Comparison of ENCODE assay signal across 8 cellular contexts in genomic region chr14:34460841-34461240, GRCh38. TPM values are rescaled to one million over a fixed set of nuclear protein-coding genes. Genes with fewer than 3 reads are reported as not detected.
DNase-seq lines count a peak whose midpoint lies in the region; ATAC-seq and TF ChIP-seq lines count a peak whose summit lies in the region.

No MANE protein-coding gene starts in this region.

- peak overlapping the region; percentile 87 for H3K9ac ChIP-seq in OCI-LY1 (ENCODE audit: low read length)
- H3K9ac ChIP-seq in endocrine pancreas (ENCODE audit: control insufficient read depth, insufficient read depth, low read length), result no peak overlapping the region

- CTCF ChIA-PET in Calu3 (lab: Charles Lee), result interaction anchor here (0.6 to 1.3 kb wide), 3 partner anchors 36 to 135 kb away, joined by 5 to 6 read pairs (median 5); no protein-coding TSS in a partner anchor

- no peaks in the 10 kb centered on the region for H3K9me3 ChIP-seq in OCI-LY1 (ENCODE audit: low read length)
- H3K9me3 ChIP-seq in endocrine pancreas (ENCODE audit: control insufficient read depth, low read length), result no peaks in the 10 kb centered on the region

- no peak overlapping the region for H2AFZ ChIP-seq in OCI-LY1 (ENCODE audit: low read length)

- H4K20me1 ChIP-seq in OCI-LY1 (ENCODE audit: insufficient read depth, low read length), result no peaks in the 10 kb centered on the region

- TF ChIP-seq CTCF in Calu3 (IDR thresholded peaks at IDR 0.05; ENCODE audit: unreplicated experiment) (no peak), OCI-LY1 (IDR thresholded peaks at IDR 0.05; ENCODE audit: low read length) (no peak)

- H3K4me3 Mint-ChIP-seq in Calu3 (ENCODE audit: low read depth, unreplicated experiment), result peak overlapping the region; percentile 82

- no peaks in the 10 kb centered on the region for H3F3A ChIP-seq in OCI-LY1 (ENCODE audit: insufficient read depth, low read length)

- H3K36me3 ChIP-seq in OCI-LY1 (ENCODE audit: insufficient read depth, low read length) (peaks cover 10% of the 10 kb centered on the region), endocrine pancreas (ENCODE audit: control insufficient read depth, insufficient read depth, low read length) (no peaks in the 10 kb centered on the region)

- peaks cover 21% of the 10 kb centered on the region for H3K4me1 ChIP-seq in OCI-LY1 (ENCODE audit: insufficient read depth, low read length, severe bottlenecking)
- peaks cover 15% of the 10 kb centered on the region for H3K4me1 ChIP-seq in endocrine pancreas (ENCODE audit: control insufficient read depth, insufficient read depth, low read length)

- no peaks in the 10 kb centered on the region for H3K27me3 Mint-ChIP-seq in Calu3 (ENCODE audit: unreplicated experiment)

- peaks cover 31% of the 10 kb centered on the region for H3K36me3 Mint-ChIP-seq in Calu3 (ENCODE audit: insufficient read depth, unreplicated experiment)

- H3K27me3 ChIP-seq in OCI-LY1 (ENCODE audit: insufficient read depth, low read length) (no peaks in the 10 kb centered on the region), endocrine pancreas (ENCODE audit: control insufficient read depth, insufficient read depth, low read length) (no peaks in the 10 kb centered on the region)

- intact Hi-C loops in Calu3 (cut with micrococcal nuclease; ENCODE audit: unreplicated experiment), result loop anchor here (2.0 to 5.0 kb wide), 2 partner anchors 36 to 130 kb away; no protein-coding TSS in a partner anchor
- intact Hi-C loops in head of caudate nucleus (cut with DNase I), result loop anchor here (5.0 to 10.0 kb wide), 2 partner anchors 76 to 164 kb away; partner anchors contain the start of gene EAPP

- peak overlapping the region; percentile 78 for H3K27ac Mint-ChIP-seq in Calu3 (ENCODE audit: unreplicated experiment)

- no peak overlapping the region for H3K27ac ChIP-seq in OCI-LY1 (ENCODE audit: low read depth, low read length, poor library complexity, severe bottlenecking)

- H3K4me2 ChIP-seq in OCI-LY1 (ENCODE audit: low read length), result peak overlapping the region; percentile 93

- peaks cover 32% of the 10 kb centered on the region for H3K79me2 ChIP-seq in OCI-LY1 (ENCODE audit: insufficient read depth, low read length)

- H3K4me3 ChIP-seq in OCI-LY1 (ENCODE audit: low read depth, low read length, poor library complexity, severe bottlenecking), result peak overlapping the region; percentile 92
- peak overlapping the region; percentile 81 for H3K4me3 ChIP-seq in endocrine pancreas (ENCODE audit: control insufficient read depth, insufficient read depth, low read length)

- BruUV-seq in Calu3 (replicated peaks; lab: Mats Ljungman, UMichigan), result no TSS peak

- H3K4me1 Mint-ChIP-seq in Calu3 (ENCODE audit: low read depth, unreplicated experiment), result no peaks in the 10 kb centered on the region

- no peak for DNase-seq in Calu3
- DNase-seq in non-pigmented ciliary epithelial cell (ENCODE audit: low read depth), result peak; percentile 55
- DNase-seq in head of caudate nucleus, result no peak

- no peaks in the 10 kb centered on the region for H3K9me2 ChIP-seq in OCI-LY1 (ENCODE audit: low read depth, low read length)

- ATAC-seq in HG02642 (IDR thresholded peaks at IDR 0.05; ENCODE audit: poor library complexity, unreplicated experiment) (no peak), GM19455 (IDR thresholded peaks at IDR 0.05; ENCODE audit: unreplicated experiment) (no peak), HG02610 (IDR thresholded peaks at IDR 0.05; ENCODE audit: unreplicated experiment) (no peak)

- no peaks in the 10 kb centered on the region for H3K9me3 Mint-ChIP-seq in Calu3 (ENCODE audit: low read depth, unreplicated experiment)

RNA-seq across cellular contexts. Expression of gene SPTSSA, which starts 1.2 kb away (rescaled TPM):
- 22.0 and 22.4 TPM in 2 replicates for total RNA-seq in Calu3 (2022)
